ENCODE assay signal across 32 cellular contexts in the genomic region with DNA sequence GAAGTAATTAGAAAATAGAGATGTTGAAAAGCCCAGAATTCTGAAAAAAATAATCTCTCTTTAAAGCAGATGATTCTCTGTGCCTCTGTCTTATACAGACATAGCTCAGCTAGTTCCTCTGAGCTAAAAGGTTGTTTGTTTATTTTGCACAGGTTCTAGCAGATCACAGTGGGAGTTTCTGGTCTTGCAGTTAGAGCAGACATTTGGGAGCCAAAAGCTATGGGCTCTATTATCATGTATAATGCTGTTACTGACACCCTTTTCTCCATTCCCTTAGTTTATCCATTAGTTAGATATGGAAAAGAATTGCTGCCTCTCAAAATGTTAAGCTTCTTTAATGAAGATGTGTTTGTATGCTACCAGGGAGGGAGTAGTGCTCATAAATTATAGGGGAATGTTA.
"Had no signal": no experiment of that assay in that cellular context is flagged by ENCODE, and none has a peak within 500 bp of the region (broad histone marks: within the 10 kb centered on the region; RNA-seq: fewer than 3 reads in every experiment).

No MANE protein-coding gene starts in this region.

- H3K27me3 Mint-ChIP-seq: activated naive CD8-positive, alpha-beta T cell; stimulated activated memory B cell treated with anti-CD40 and anti-IgM and Interleukin-4, amounts not matched to agents 10 μg/mL and 1 μg/mL and 100 μg/mL, for 72 hours; stimulated activated naive CD8-positive, alpha-beta T cell treated with anti-CD3 and anti-CD28 coated beads, Interleukin-15, amount 100 ng/mL, for 72 hours had no signal

- ATAC-seq: activated CD4-positive, CD25-positive, alpha-beta regulatory T cell treated with anti-CD3 and anti-CD28 coated beads, Interleukin-2, amount 50 U/mL, for 24 hours; natural killer cell; psoas muscle; stimulated activated memory B cell treated with anti-CD40 and anti-IgM and Interleukin-4, amounts not matched to agents 10 μg/mL and 1 μg/mL and 100 μg/mL, for 72 hours; stimulated activated naive CD8-positive, alpha-beta T cell treated with anti-CD3 and anti-CD28 coated beads, Interleukin-15, amount 100 ng/mL, for 72 hours had no signal

- H3K9ac ChIP-seq: neural progenitor cell, parathyroid adenoma had no signal

- H3K36me3 Mint-ChIP-seq: natural killer cell, neural progenitor cell had no signal

- H3K4me1 ChIP-seq: neural progenitor cell, parathyroid adenoma, psoas muscle, vagina had no signal

- H3K36me3 ChIP-seq: esophagus squamous epithelium, neural progenitor cell, right atrium auricular region, upper lobe of left lung, vagina had no signal

- H3K4me3 Mint-ChIP-seq: activated naive CD8-positive, alpha-beta T cell; central memory CD8-positive, alpha-beta T cell; immature natural killer cell; natural killer cell; neural progenitor cell; stimulated activated memory B cell treated with anti-CD40 and anti-IgM and Interleukin-4, amounts not matched to agents 10 μg/mL and 1 μg/mL and 100 μg/mL, for 72 hours; stimulated activated naive CD8-positive, alpha-beta T cell treated with anti-CD3 and anti-CD28 coated beads, Interleukin-15, amount 100 ng/mL, for 72 hours; T-helper 2 cell treated with Interferon-gamma antibody and Interleukin-4, amounts not matched to agents 5 μg/mL and 100 μg/mL, for 36 hours had no signal

- H3K27ac ChIP-seq: epithelial cell of prostate, esophagus squamous epithelium, neural progenitor cell, parathyroid adenoma, psoas muscle, right atrium auricular region, upper lobe of left lung, vagina, VCaP had no signal

- DNase-seq: activated CD4-positive, alpha-beta T cell treated with anti-CD3 and anti-CD28 coated beads for 48 hours; activated CD4-positive, alpha-beta T cell treated with anti-CD3 and anti-CD28 coated beads, Interleukin-2, amount 50 U/mL, for 48 hours; activated CD8-positive, alpha-beta memory T cell treated with anti-CD3 and anti-CD28 coated beads for 24 hours; activated effector memory CD4-positive, alpha-beta T cell treated with Interleukin-2 at 50 U/mL for 16 hours; activated naive CD4-positive, alpha-beta T cell treated with Interleukin-2 at 50 U/mL for 16 hours; anterior cingulate cortex; dermis blood vessel endothelial cell; effector CD4-positive, alpha-beta T cell; esophagus squamous epithelium; immature natural killer cell; kidney; natural killer cell; occipital lobe; psoas muscle; stimulated activated CD4-positive, alpha-beta T cell treated with anti-CD3 and anti-CD28 coated beads, Interleukin-1b, Interleukin-23, amount 100 ng/mL, for 48 hours; stimulated activated CD4-positive, alpha-beta T cell treated with anti-CD3 and anti-CD28 coated beads, Interleukin-4, amount 100 ng/mL, for 4 hours; stimulated activated CD8-positive, alpha-beta memory T cell treated with anti-CD3 and anti-CD28 coated beads, Interleukin-4, amount 100 ng/mL, for 48 hours; stimulated activated naive CD8-positive, alpha-beta T cell treated with anti-CD3 and anti-CD28 coated beads, Interleukin-15, amount 100 ng/mL, for 72 hours; substantia nigra; upper lobe of left lung had no signal

- H3K4me1 Mint-ChIP-seq: immature natural killer cell, neural progenitor cell had no signal

- H3K4me3 ChIP-seq: esophagus squamous epithelium, neural progenitor cell, psoas muscle, right atrium auricular region, smooth muscle cell, upper lobe of left lung, vagina had no signal

- H3K9me3 Mint-ChIP-seq: central memory CD8-positive, alpha-beta T cell; immature natural killer cell; natural killer cell; neural progenitor cell; T-helper 2 cell treated with Interferon-gamma antibody and Interleukin-4, amounts not matched to agents 5 μg/mL and 100 μg/mL, for 36 hours had no signal

- H3K27me3 ChIP-seq: esophagus squamous epithelium, neural progenitor cell, right atrium auricular region, upper lobe of left lung, vagina had no signal

- H3K9me3 ChIP-seq: esophagus squamous epithelium, psoas muscle, right atrium auricular region, upper lobe of left lung, vagina had no signal

- H3K27ac Mint-ChIP-seq: activated naive CD8-positive, alpha-beta T cell; immature natural killer cell; natural killer cell; neural progenitor cell; stimulated activated memory B cell treated with anti-CD40 and anti-IgM and Interleukin-4, amounts not matched to agents 10 μg/mL and 1 μg/mL and 100 μg/mL, for 72 hours; T-helper 2 cell treated with Interferon-gamma antibody and Interleukin-4, amounts not matched to agents 5 μg/mL and 100 μg/mL, for 36 hours had no signal
